10 cellular contexts compared by ENCODE assay signal in the genomic region with DNA sequence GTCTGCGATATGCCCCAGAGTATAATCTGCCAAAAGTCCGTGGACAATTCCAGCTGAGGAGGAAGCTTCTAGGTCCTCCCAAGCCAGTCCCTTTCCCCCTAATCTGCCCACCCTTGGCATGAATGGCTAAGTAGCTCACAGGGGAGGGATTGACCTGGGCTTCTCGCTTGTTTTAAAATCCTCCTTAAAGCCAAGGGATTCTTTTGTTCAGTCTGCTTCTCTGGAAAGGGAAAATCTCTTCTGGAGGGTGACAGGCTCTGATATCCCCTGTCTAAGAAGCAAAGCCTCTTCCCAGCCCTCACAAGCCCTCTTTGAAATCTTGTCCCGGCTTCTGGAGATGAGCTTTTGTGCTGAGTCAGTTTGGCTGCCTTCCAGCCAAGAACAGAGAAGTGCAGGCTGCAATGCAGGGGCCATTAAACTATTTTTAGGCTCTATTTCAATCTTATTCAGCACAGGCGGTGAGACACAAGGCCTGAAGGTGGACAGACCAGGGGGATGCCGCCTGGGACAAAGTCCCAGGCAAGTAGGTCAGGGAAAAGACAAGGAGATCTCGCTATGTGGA. TPM values are rescaled to one million over a fixed set of nuclear protein-coding genes. Genes with fewer than 3 reads are reported as not detected.
DNase-seq lines count a peak whose midpoint lies in the region; ATAC-seq, FAIRE-seq and TF ChIP-seq lines count a peak whose summit lies in the region.
"Had no signal": no experiment of that assay in that cellular context is flagged by ENCODE, and none has a peak within 500 bp of the region (broad histone marks: within the 10 kb centered on the region; RNA-seq: fewer than 3 reads in every experiment).

No MANE protein-coding gene starts in this region.

- WGBS in psoas muscle, 3 donors = 51 to 64% (median 52%) methylated on average over 7 of the region's 7 CpGs

- no peaks in the 10 kb centered on the region for H3K4me1 Mint-ChIP-seq in GM23338

- H3K27ac ChIP-seq in GM23338 (ENCODE audit: low read depth) (no peak overlapping the region), fibroblast of lung (ENCODE audit: insufficient read depth, low read length) (no peak overlapping the region), psoas muscle (no peak overlapping the region)
- H3K27ac ChIP-seq in effector memory CD4-positive, alpha-beta T cell (ENCODE audit: insufficient read depth, low read length, poor library complexity, severe bottlenecking) = no peak overlapping the region

- H3K9me2 ChIP-seq in GM23338 (ENCODE audit: insufficient read depth) = no peaks in the 10 kb centered on the region

- peaks cover 3% of the 10 kb centered on the region for H3K36me3 ChIP-seq in GM23338 (ENCODE audit: insufficient read depth)
- H3K36me3 ChIP-seq in fibroblast of lung (ENCODE audit: control insufficient read depth, insufficient read depth, low read length) = peaks cover 5% of the 10 kb centered on the region
- H3K36me3 ChIP-seq in psoas muscle (ENCODE audit: insufficient read depth in 1 of 2, low read depth in 1 of 2) = peaks cover 2 to 36% of the 10 kb centered on the region in 2 donors
- H3K36me3 ChIP-seq in effector memory CD4-positive, alpha-beta T cell (ENCODE audit: control insufficient read depth, insufficient read depth, low read length) = peaks cover 22% of the 10 kb centered on the region

- no peak overlapping the region for H3K4me3 Mint-ChIP-seq in GM23338

- H3K4me1 ChIP-seq in GM23338 (ENCODE audit: insufficient read depth) = no peaks in the 10 kb centered on the region
- H3K4me1 ChIP-seq in fibroblast of lung (ENCODE audit: control insufficient read depth, extremely low read depth, insufficient read depth, low read length) = no peaks in the 10 kb centered on the region
- peaks cover 6% of the 10 kb centered on the region for H3K4me1 ChIP-seq in psoas muscle
- no peaks in the 10 kb centered on the region for H3K4me1 ChIP-seq in effector memory CD4-positive, alpha-beta T cell (ENCODE audit: control insufficient read depth, insufficient read depth, low read length, poor library complexity, severe bottlenecking)

- no peak overlapping the region for H2AFZ ChIP-seq in GM23338
- no peak overlapping the region for H2AFZ ChIP-seq in fibroblast of lung (ENCODE audit: low read length)

- no peaks in the 10 kb centered on the region; the same call in 1 of the 2 replicates for H4K20me1 ChIP-seq in GM23338 (replicated peaks; ENCODE audit: insufficient read depth)
- H4K20me1 ChIP-seq in fibroblast of lung (ENCODE audit: control insufficient read depth, extremely low read depth, insufficient read depth, low read length) = no peaks in the 10 kb centered on the region

- DNase-seq in GM23338 (ENCODE audit: low spot score) (no peak), RCC 7860 (ENCODE audit: low spot score) (peak; percentile 37), fibroblast of lung (ENCODE audit: low read depth in 2 of 2) (peak; percentile 74 to 79), psoas muscle (peak in 1 of 2 donors; percentile 48), HuH-7 (ENCODE audit: low spot score) (no peak), DMS53 (lab: John Stamatoyannopoulos, UW) (no peak)
- no peak for DNase-seq in effector memory CD4-positive, alpha-beta T cell
- DNase-seq: stimulated activated CD4-positive, alpha-beta T cell treated with anti-CD3 and anti-CD28 coated beads, Interleukin-2, amount 100 ng/mL, for 48 hours had no signal

- intact Hi-C loops in psoas muscle (cut with DNase I) = no loop called here

- H3K79me2 ChIP-seq in GM23338 (replicated peaks; ENCODE audit: insufficient read depth) (no peaks in the 10 kb centered on the region), fibroblast of lung (ENCODE audit: control insufficient read depth, insufficient read depth, low read length) (no peaks in the 10 kb centered on the region)

- no peaks in the 10 kb centered on the region for H3K9me3 ChIP-seq in fibroblast of lung (ENCODE audit: control insufficient read depth, insufficient read depth, low read depth, low read length)
- no peaks in the 10 kb centered on the region for H3K9me3 ChIP-seq in psoas muscle
- no peaks in the 10 kb centered on the region for H3K9me3 ChIP-seq in effector memory CD4-positive, alpha-beta T cell (ENCODE audit: control insufficient read depth, low read length)

- H3K9me3 Mint-ChIP-seq in GM23338 = no peaks in the 10 kb centered on the region

- peak overlapping the region; percentile 84 for H3K27ac Mint-ChIP-seq in GM23338

- H3F3A ChIP-seq in GM23338 (replicated peaks; ENCODE audit: low read depth) = no peaks in the 10 kb centered on the region

- FAIRE-seq in RCC 7860 (lab: Jason Lieb, UNC) = no peak

- ATAC-seq in GM23338 (no peak), psoas muscle (peak; percentile 47 to 68 (median 58)), HG02885 (IDR thresholded peaks at IDR 0.05; ENCODE audit: poor library complexity, unreplicated experiment) (no peak)
- ATAC-seq: Panc1 had no signal

- no peak for TF ChIP-seq CTCF in GM23338 (conservative IDR thresholded peaks at IDR 0.05; ENCODE audit: low read depth in 2 of 2)
- TF ChIP-seq CTCF in fibroblast of lung (conservative IDR thresholded peaks at IDR 0.05 in 1 of 2, IDR thresholded peaks at IDR 0.05 in 1 of 2; ENCODE audit: low read depth in 1 of 2, low read length in 2 of 2) = no peak
- no peak for TF ChIP-seq CTCF in psoas muscle (IDR thresholded peaks at IDR 0.05)

- no peaks in the 10 kb centered on the region for H3K27me3 Mint-ChIP-seq in GM23338 (ENCODE audit: insufficient read depth, low read depth, poor library complexity)

- no peak overlapping the region for H3K4me2 ChIP-seq in GM23338
- no peak overlapping the region for H3K4me2 ChIP-seq in fibroblast of lung (ENCODE audit: extremely low read depth, insufficient read depth, low read length)

- H3K4me3 ChIP-seq in GM23338 (no peak overlapping the region), fibroblast of lung (replicated peaks in 1 of 4; ENCODE audit: control extremely low read depth in 1 of 4, insufficient read depth in 1 of 4, low read depth in 3 of 4, low read length in 4 of 4) (no peak overlapping the region), psoas muscle (no peak overlapping the region)
- H3K4me3 ChIP-seq in effector memory CD4-positive, alpha-beta T cell (ENCODE audit: insufficient read depth, low read depth, low read length, poor library complexity, severe bottlenecking) = no peak overlapping the region

- no peaks in the 10 kb centered on the region for H3K27me3 ChIP-seq in GM23338 (ENCODE audit: insufficient read depth)
- H3K27me3 ChIP-seq in fibroblast of lung (ENCODE audit: control insufficient read depth, insufficient read depth, low read length) = no peaks in the 10 kb centered on the region
- no peaks in the 10 kb centered on the region for H3K27me3 ChIP-seq in psoas muscle (ENCODE audit: insufficient read depth in 3 of 3, low read length in 2 of 3)
- no peaks in the 10 kb centered on the region for H3K27me3 ChIP-seq in effector memory CD4-positive, alpha-beta T cell (replicated peaks; ENCODE audit: control insufficient read depth, insufficient read depth, low read length, poor library complexity, severe bottlenecking)

- H3K36me3 Mint-ChIP-seq in GM23338 (ENCODE audit: low read depth) = peaks cover 34% of the 10 kb centered on the region

- H3K9ac ChIP-seq in fibroblast of lung (ENCODE audit: insufficient read depth, low read length) = no peak overlapping the region

TF ChIP-seq in GM23338, 12 proteins besides CTCF, POLR2A, EP300 and RAD21 (continues in another document):
- TF ChIP-seq STAT1 (IDR thresholded peaks at IDR 0.05; ENCODE audit: unreplicated experiment) (no peak), EZH2phosphoT487 (IDR thresholded peaks at IDR 0.05; ENCODE audit: unreplicated experiment) (no peak), CREB1 (CRISPR knock-in tag; IDR thresholded peaks at IDR 0.05; ENCODE audit: low read depth) (no peak), NANOG (IDR thresholded peaks at IDR 0.05; ENCODE audit: borderline replicate concordance) (no peak)
- TF ChIP-seq, protein P1, sequence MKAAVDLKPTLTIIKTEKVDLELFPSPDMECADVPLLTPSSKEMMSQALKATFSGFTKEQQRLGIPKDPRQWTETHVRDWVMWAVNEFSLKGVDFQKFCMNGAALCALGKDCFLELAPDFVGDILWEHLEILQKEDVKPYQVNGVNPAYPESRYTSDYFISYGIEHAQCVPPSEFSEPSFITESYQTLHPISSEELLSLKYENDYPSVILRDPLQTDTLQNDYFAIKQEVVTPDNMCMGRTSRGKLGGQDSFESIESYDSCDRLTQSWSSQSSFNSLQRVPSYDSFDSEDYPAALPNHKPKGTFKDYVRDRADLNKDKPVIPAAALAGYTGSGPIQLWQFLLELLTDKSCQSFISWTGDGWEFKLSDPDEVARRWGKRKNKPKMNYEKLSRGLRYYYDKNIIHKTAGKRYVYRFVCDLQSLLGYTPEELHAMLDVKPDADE (IDR thresholded peaks at IDR 0.05) = no peak

RNA-seq across cellular contexts. Expression of a gene that starts 23.9 kb away (rescaled TPM):
- 2.4 and 2.8 TPM in 2 replicates for total RNA-seq in GM23338 (2014; rRNA removed; shearing (Covaris generic))
- polyA plus RNA-seq in GM23338 (2016; fragmentation: Nextera tagmentation; extraction: Ambion mirVana) (4.6 and 6.3 TPM in 2 replicates), fibroblast of lung (0.37 and 2.1 TPM in 2 replicates), psoas muscle (under 1 TPM; 0.06 to 0.18 (median 0.14) TPM)
- total RNA-seq in fibroblast of lung (0.17 and 0.26 TPM in 2 replicates), psoas muscle (under 1 TPM; 0.08 to 0.54 (median 0.28) TPM)
- 0.45 and 2.1 TPM in 2 replicates for polyA plus RNA-seq in fibroblast of lung (2012)
- polyA minus RNA-seq in fibroblast of lung (ENCODE audit: low replicate concordance) = 0.41 TPM in 1 of 2 replicates, not detected in the other

RNA-seq across cellular contexts. Expression of a gene that starts 49.7 kb away (rescaled TPM):
- 50.3 and 53.4 TPM in 2 replicates for total RNA-seq in GM23338 (2014; rRNA removed; shearing (Covaris generic))
- polyA plus RNA-seq in GM23338 (2016; fragmentation: Nextera tagmentation; extraction: Ambion mirVana) = 24.3 and 24.6 TPM in 2 replicates
- total RNA-seq in fibroblast of lung = 47.8 and 52.8 TPM in 2 replicates
- polyA plus RNA-seq in fibroblast of lung = 48.5 and 60.7 TPM in 2 replicates
- polyA plus RNA-seq in fibroblast of lung (2012) = 43.6 and 47.4 TPM in 2 replicates
- polyA minus RNA-seq in fibroblast of lung (ENCODE audit: low replicate concordance) = 50.1 and 73.5 TPM in 2 replicates
- 10 to 100 TPM; 42.8 to 56.0 (median 47.5) TPM for total RNA-seq in psoas muscle
- 10 to 100 TPM; 33.8 to 52.0 (median 40.5) TPM for polyA plus RNA-seq in psoas muscle

Comparison
In these comparisons a context has a peak if more than half of its experiments do, and no peak if none do; other contexts are left out.
1. ATAC-seq: peak in psoas muscle (4 of 4); none in GM23338 (single experiment) and HG02885 (single experiment).
2. DNase-seq: peak in RCC 7860 (single experiment) and fibroblast of lung (2 of 2); none in GM23338 (single experiment), HuH-7 (single experiment), effector memory CD4-positive, alpha-beta T cell (0 of 3) and DMS53 (single experiment).